In genomic region chr12:52151153-52151858, GRCh38 we compare ENCODE assay signal across 11 cellular contexts. TPM values are rescaled to one million over a fixed set of nuclear protein-coding genes. Genes with fewer than 3 reads are reported as not detected.
DNase-seq lines count a peak whose midpoint lies in the region; ATAC-seq, FAIRE-seq and TF ChIP-seq lines count a peak whose summit lies in the region.
"Had no signal": no experiment of that assay in that cellular context is flagged by ENCODE, and none has a peak within 500 bp of the region (broad histone marks: within the 10 kb centered on the region; RNA-seq: fewer than 3 reads in every experiment).

No MANE protein-coding gene starts in this region.

- H3K4me1 ChIP-seq in keratinocyte (ENCODE audit: control insufficient read depth, extremely low read depth, insufficient read depth, low read length): peaks cover 84% of the 10 kb centered on the region
- H3K4me1 ChIP-seq in Caco-2: peaks cover 35% of the 10 kb centered on the region

- TF ChIP-seq CTCF in keratinocyte (optimal IDR thresholded peaks at IDR 0.05 in 1 of 3, IDR thresholded peaks at IDR 0.05 in 1 of 3, conservative IDR thresholded peaks at IDR 0.05 in 1 of 3; ENCODE audit: extremely low read depth in 1 of 3, insufficient read depth in 2 of 3, low read length in 3 of 3) (no peak), Caco-2 (IDR thresholded peaks at IDR 0.05; ENCODE audit: insufficient read depth in 1 of 2, low read depth in 1 of 2, low read length in 1 of 2, severe bottlenecking in 1 of 2, unreplicated experiment in 1 of 2) (no peak)

- H3K27ac ChIP-seq in keratinocyte (ENCODE audit: control insufficient read depth, insufficient read depth, low read length): peak overlapping the region; percentile 100

- H3K27me3 ChIP-seq in keratinocyte (ENCODE audit: control insufficient read depth, extremely low read depth, insufficient read depth, low read length) (no peaks in the 10 kb centered on the region), Caco-2 (replicated peaks; ENCODE audit: control insufficient read depth, insufficient read depth, low read length) (no peaks in the 10 kb centered on the region)

- H3K9me3 Mint-ChIP-seq in T-helper 2 cell treated with Interferon-gamma antibody and Interleukin-4, amounts not matched to agents 5 μg/mL and 100 μg/mL, for 36 hours: no peaks in the 10 kb centered on the region
- H3K9me3 Mint-ChIP-seq in activated T-helper 17 cell treated with anti-CD3 and anti-CD28 coated beads, Interleukin-2, amount 50 U/mL, for 72 hours: no peaks in the 10 kb centered on the region
- no peaks in the 10 kb centered on the region for H3K9me3 Mint-ChIP-seq in stimulated activated naive B cell treated with anti-CD40 and anti-IgM and Interleukin-4, amounts not matched to agents 10 μg/mL and 1 μg/mL and 100 μg/mL, for 72 hours
- no peaks in the 10 kb centered on the region for H3K9me3 Mint-ChIP-seq in Caco-2 (ENCODE audit: unreplicated experiment)
- H3K9me3 Mint-ChIP-seq: activated T-helper 2 cell treated with anti-CD3 and anti-CD28 coated beads, Interferon-gamma antibody, Interleukin-2, Interleukin-4, amounts not matched to agents 10 μg/mL and 5 μg/mL and 100 μg/mL, durations not matched to agents 14 hours and 24 hours and 36 hours; dendritic cell treated with granulocyte-macrophage colony-stimulating factor and Interleukin-4, amounts not matched to agents 40 ng/mL and 50 ng/mL, for 4 days had no signal

- peak overlapping the region; percentile 63 for H3K27ac Mint-ChIP-seq in T-helper 2 cell treated with Interferon-gamma antibody and Interleukin-4, amounts not matched to agents 5 μg/mL and 100 μg/mL, for 36 hours
- peak overlapping the region; percentile 76 for H3K27ac Mint-ChIP-seq in activated T-helper 17 cell treated with anti-CD3 and anti-CD28 coated beads, Interleukin-2, amount 50 U/mL, for 72 hours
- H3K27ac Mint-ChIP-seq in stimulated activated naive B cell treated with anti-CD40 and anti-IgM and Interleukin-4, amounts not matched to agents 10 μg/mL and 1 μg/mL and 100 μg/mL, for 72 hours: no peak overlapping the region
- no peak overlapping the region for H3K27ac Mint-ChIP-seq in Caco-2 (ENCODE audit: unreplicated experiment)
- H3K27ac Mint-ChIP-seq: activated T-helper 2 cell treated with anti-CD3 and anti-CD28 coated beads, Interferon-gamma antibody, Interleukin-2, Interleukin-4, amounts not matched to agents 10 μg/mL and 5 μg/mL and 100 μg/mL, durations not matched to agents 14 hours and 24 hours and 36 hours; dendritic cell treated with granulocyte-macrophage colony-stimulating factor and Interleukin-4, amounts not matched to agents 40 ng/mL and 50 ng/mL, for 4 days had no signal

- POLR2A ChIA-PET in Caco-2 (lab: Charles Lee): no interaction called here

- peak overlapping the region; percentile 20 for H3K4me2 ChIP-seq in keratinocyte (ENCODE audit: control insufficient read depth, extremely low read depth, insufficient read depth, low read depth, low read length)

- no peak for DNase-seq in T-helper 2 cell treated with Interferon-gamma antibody and Interleukin-4, amounts not matched to agents 5 μg/mL and 100 μg/mL, for 36 hours (ENCODE audit: low spot score)
- no peak for DNase-seq in T-helper 2 cell
- no peak for DNase-seq in keratinocyte (ENCODE audit: low read depth, low spot score)
- no peak for DNase-seq in stimulated activated naive B cell treated with anti-CD40 and anti-IgM and Interleukin-4, amounts not matched to agents 10 μg/mL and 1 μg/mL and 100 μg/mL, for 72 hours
- no peak for DNase-seq in NCI-H1930 (lab: John Stamatoyannopoulos, UW)
- no peak for DNase-seq in NCI-H82 treated with DMSO at 0.1 percent for 48 hours (lab: John Stamatoyannopoulos, UW; ENCODE audit: unreplicated experiment)
- DNase-seq in Caco-2: no peak

- H3K9me3 ChIP-seq in keratinocyte (ENCODE audit: control insufficient read depth, low read depth, low read length): no peaks in the 10 kb centered on the region
- H3K9me3 ChIP-seq in Caco-2: no peaks in the 10 kb centered on the region

- intact Hi-C loops in Caco-2 (cut with micrococcal nuclease; ENCODE audit: unreplicated experiment): no loop called here

- no peaks in the 10 kb centered on the region for H3K9me1 ChIP-seq in keratinocyte (ENCODE audit: control insufficient read depth, extremely low read depth, insufficient read depth, low read length)

- dilution Hi-C loops in keratinocyte (cut with MboI; ENCODE audit: extremely low pct_ligation_motif_present, low sequenced_read_pairs): no loop called here

- CTCF ChIA-PET in Caco-2 (lab: Charles Lee): interaction anchor here (0.6 kb wide), 1 partner anchor 127 kb away, joined by 7 read pairs; no protein-coding TSS in a partner anchor

- H3K9ac ChIP-seq in keratinocyte (ENCODE audit: control insufficient read depth, extremely low read depth, insufficient read depth, low read length): peak overlapping the region; percentile 100

- H3K79me2 ChIP-seq in keratinocyte (ENCODE audit: control insufficient read depth, insufficient read depth, low read length): peaks cover 7% of the 10 kb centered on the region

- H3K4me3 Mint-ChIP-seq in T-helper 2 cell treated with Interferon-gamma antibody and Interleukin-4, amounts not matched to agents 5 μg/mL and 100 μg/mL, for 36 hours: peak overlapping the region; percentile 42
- H3K4me3 Mint-ChIP-seq in activated T-helper 17 cell treated with anti-CD3 and anti-CD28 coated beads, Interleukin-2, amount 50 U/mL, for 72 hours: peak overlapping the region; percentile 67
- peak overlapping the region; percentile 37 to 41 for H3K4me3 Mint-ChIP-seq in stimulated activated naive B cell treated with anti-CD40 and anti-IgM and Interleukin-4, amounts not matched to agents 10 μg/mL and 1 μg/mL and 100 μg/mL, for 72 hours
- no peak overlapping the region for H3K4me3 Mint-ChIP-seq in Caco-2 (ENCODE audit: unreplicated experiment)

- no TSS peak for BruUV-seq in Caco-2 (replicated peaks; lab: Mats Ljungman, UMichigan)

- FAIRE-seq in keratinocyte (lab: Jason Lieb, UNC): peak; percentile 48

- H3K27me3 Mint-ChIP-seq in T-helper 2 cell treated with Interferon-gamma antibody and Interleukin-4, amounts not matched to agents 5 μg/mL and 100 μg/mL, for 36 hours (ENCODE audit: low read depth): peaks cover 7% of the 10 kb centered on the region
- H3K27me3 Mint-ChIP-seq in activated T-helper 17 cell treated with anti-CD3 and anti-CD28 coated beads, Interleukin-2, amount 50 U/mL, for 72 hours: no peaks in the 10 kb centered on the region
- H3K27me3 Mint-ChIP-seq in stimulated activated naive B cell treated with anti-CD40 and anti-IgM and Interleukin-4, amounts not matched to agents 10 μg/mL and 1 μg/mL and 100 μg/mL, for 72 hours: peaks cover 34 to 43% of the 10 kb centered on the region in 2 donors
- H3K27me3 Mint-ChIP-seq in Caco-2 (ENCODE audit: insufficient read depth, unreplicated experiment): no peaks in the 10 kb centered on the region

- H2AFZ ChIP-seq in keratinocyte (ENCODE audit: control insufficient read depth, low read length): no peak overlapping the region

- no peaks in the 10 kb centered on the region for H3K36me3 Mint-ChIP-seq in T-helper 2 cell treated with Interferon-gamma antibody and Interleukin-4, amounts not matched to agents 5 μg/mL and 100 μg/mL, for 36 hours (ENCODE audit: low read depth)
- H3K36me3 Mint-ChIP-seq in activated T-helper 17 cell treated with anti-CD3 and anti-CD28 coated beads, Interleukin-2, amount 50 U/mL, for 72 hours (ENCODE audit: low read depth): no peaks in the 10 kb centered on the region
- no peaks in the 10 kb centered on the region for H3K36me3 Mint-ChIP-seq in stimulated activated naive B cell treated with anti-CD40 and anti-IgM and Interleukin-4, amounts not matched to agents 10 μg/mL and 1 μg/mL and 100 μg/mL, for 72 hours
- H3K36me3 Mint-ChIP-seq in Caco-2 (ENCODE audit: insufficient read depth, unreplicated experiment): no peaks in the 10 kb centered on the region

- ATAC-seq in activated T-helper 17 cell treated with anti-CD3 and anti-CD28 coated beads, Interleukin-2, amount 50 U/mL, for 72 hours (replicated peaks): no peak
- no peak for ATAC-seq in stimulated activated naive B cell treated with anti-CD40 and anti-IgM and Interleukin-4, amounts not matched to agents 10 μg/mL and 1 μg/mL and 100 μg/mL, for 72 hours (replicated peaks)

- H4K20me1 ChIP-seq in keratinocyte (ENCODE audit: control insufficient read depth, extremely low read depth, insufficient read depth, low read length): no peaks in the 10 kb centered on the region

- no peaks in the 10 kb centered on the region for H3K36me3 ChIP-seq in keratinocyte (ENCODE audit: control insufficient read depth in 2 of 2, extremely low read depth in 1 of 2, insufficient read depth in 2 of 2, low read length in 2 of 2)
- no peaks in the 10 kb centered on the region for H3K36me3 ChIP-seq in Caco-2 (ENCODE audit: control insufficient read depth, insufficient read depth, low read length)

- peaks cover 15% of the 10 kb centered on the region for H3K4me1 Mint-ChIP-seq in T-helper 2 cell treated with Interferon-gamma antibody and Interleukin-4, amounts not matched to agents 5 μg/mL and 100 μg/mL, for 36 hours (ENCODE audit: low read depth)
- peaks cover 21% of the 10 kb centered on the region for H3K4me1 Mint-ChIP-seq in activated T-helper 17 cell treated with anti-CD3 and anti-CD28 coated beads, Interleukin-2, amount 50 U/mL, for 72 hours
- H3K4me1 Mint-ChIP-seq in stimulated activated naive B cell treated with anti-CD40 and anti-IgM and Interleukin-4, amounts not matched to agents 10 μg/mL and 1 μg/mL and 100 μg/mL, for 72 hours: peaks cover 5 to 9% of the 10 kb centered on the region in 2 donors
- no peaks in the 10 kb centered on the region for H3K4me1 Mint-ChIP-seq in Caco-2 (ENCODE audit: low read depth, unreplicated experiment)

- H3K4me3 ChIP-seq in keratinocyte (ENCODE audit: control insufficient read depth in 2 of 3, extremely low read depth in 1 of 3, insufficient read depth in 2 of 3, low read depth in 1 of 3, low read length in 3 of 3) (no peak overlapping the region), Caco-2 (ENCODE audit: low read depth, low read length) (no peak overlapping the region)

RNA-seq across cellular contexts. Expression of gene KRT80, which starts 40.5 kb away (rescaled TPM):
- not detected for total RNA-seq in activated T-helper 17 cell treated with anti-CD3 and anti-CD28 coated beads, Interleukin-2, amount 50 U/mL, for 72 hours
- 3.3 to 7.2 TPM (median 4.1 TPM) in 3 replicates for polyA plus RNA-seq in keratinocyte
- 109 TPM for polyA plus RNA-seq in keratinocyte (2011; ENCODE audit: low read depth)
- polyA plus RNA-seq in keratinocyte (2011; cell fraction: cytosol; rRNA removed): 4.2 and 7.4 TPM in 2 replicates
- 7.3 and 11.7 TPM in 2 replicates for polyA plus RNA-seq in keratinocyte (2011; cell fraction: nucleus; rRNA removed)
- polyA plus RNA-seq in keratinocyte (2012; ENCODE audit: low replicate concordance): 7.1 and 246 TPM in 2 replicates
- polyA minus RNA-seq in keratinocyte: 4.3 to 10.4 TPM (median 6.0 TPM) in 3 replicates
- 7.9 TPM for polyA minus RNA-seq in keratinocyte (2011; cell fraction: cytosol; rRNA and poly(A)+ RNA removed)
- polyA minus RNA-seq in keratinocyte (2011; cell fraction: nucleus; rRNA and poly(A)+ RNA removed): 6.9 and 10.4 TPM in 2 replicates
- total RNA-seq in Caco-2 (2022): 0.26 and 0.29 TPM in 2 replicates
- total RNA-seq: activated T-helper 2 cell treated with anti-CD3 and anti-CD28 coated beads, Interferon-gamma antibody, Interleukin-2, Interleukin-4, amounts not matched to agents 10 μg/mL and 5 μg/mL and 100 μg/mL, durations not matched to agents 14 hours and 24 hours and 36 hours; OCI-LY7 had no signal

Comparison
In these comparisons a context has a peak if more than half of its experiments do, and no peak if none do; other contexts are left out.
1. H3K27ac Mint-ChIP-seq: peak in T-helper 2 cell treated with Interferon-gamma antibody and Interleukin-4, amounts not matched to agents 5 μg/mL and 100 μg/mL, for 36 hours (single experiment) and activated T-helper 17 cell treated with anti-CD3 and anti-CD28 coated beads, Interleukin-2, amount 50 U/mL, for 72 hours (single experiment); none in stimulated activated naive B cell treated with anti-CD40 and anti-IgM and Interleukin-4, amounts not matched to agents 10 μg/mL and 1 μg/mL and 100 μg/mL, for 72 hours (single experiment) and Caco-2 (single experiment).